ENCODE assay signal across 14 cellular contexts in the genomic region with DNA sequence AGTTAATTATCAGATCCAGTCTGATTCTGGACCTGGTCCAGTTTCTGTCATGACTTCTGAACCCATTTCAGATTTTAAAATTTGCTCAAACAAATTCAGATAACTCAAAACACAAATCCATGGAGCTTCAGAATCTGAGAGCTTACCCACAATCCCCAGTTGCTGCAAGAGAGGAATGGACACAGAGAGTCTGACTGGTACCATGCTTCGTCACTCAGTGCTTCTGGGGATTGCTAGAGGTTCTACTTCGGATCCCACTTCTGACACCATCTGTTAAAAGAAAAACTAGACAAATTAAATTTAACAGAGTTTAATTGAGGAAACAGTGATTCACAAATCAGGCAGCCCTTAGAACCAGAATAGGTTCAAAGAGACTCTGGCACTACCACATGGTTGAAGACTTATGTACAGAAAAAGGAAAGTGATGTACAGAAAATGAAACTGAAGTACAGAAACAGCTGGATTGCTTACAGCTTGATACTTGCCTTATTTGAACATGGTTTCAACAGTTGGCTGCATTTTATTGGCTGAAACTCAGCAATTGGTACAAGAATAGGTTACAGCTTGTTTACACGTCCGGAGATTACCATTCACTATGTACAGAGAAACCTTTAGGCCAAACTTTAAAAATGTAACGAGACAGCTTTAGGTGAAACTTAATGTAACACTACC.
DNase-seq lines count a peak whose midpoint lies in the region; ATAC-seq and TF ChIP-seq lines count a peak whose summit lies in the region.
"Had no signal": no experiment of that assay in that cellular context is flagged by ENCODE, and none has a peak within 500 bp of the region (broad histone marks: within the 10 kb centered on the region; RNA-seq: fewer than 3 reads in every experiment).

No MANE protein-coding gene starts in this region.

- H3K27ac Mint-ChIP-seq in activated CD4-positive, alpha-beta T cell treated with anti-CD3 and anti-CD28 coated beads for 36 hours, result peak overlapping the region; percentile 92
- peak overlapping the region; percentile 14 for H3K27ac Mint-ChIP-seq in T-helper 17 cell
- no peak overlapping the region for H3K27ac Mint-ChIP-seq in progenitor cell of endocrine pancreas
- H3K27ac Mint-ChIP-seq: type B pancreatic cell had no signal

- CTCF ChIA-PET in activated CD4-positive, alpha-beta T cell treated with anti-CD3 and anti-CD28 coated beads for 36 hours (lab: Charles Lee), result interaction anchor here (0.5 to 1.2 kb wide), 2 partner anchors 11 to 65 kb away, joined by 3 read pairs; no protein-coding TSS in a partner anchor

- H3K4me3 Mint-ChIP-seq in activated CD4-positive, alpha-beta T cell treated with anti-CD3 and anti-CD28 coated beads for 36 hours, result no peak overlapping the region
- H3K4me3 Mint-ChIP-seq in T-helper 17 cell (no peak overlapping the region), progenitor cell of endocrine pancreas (ENCODE audit: low read depth) (no peak overlapping the region)
- H3K4me3 Mint-ChIP-seq: type B pancreatic cell had no signal

- peak; percentile 92 for ATAC-seq in activated CD4-positive, alpha-beta T cell treated with anti-CD3 and anti-CD28 coated beads for 36 hours
- ATAC-seq in GM21381 (IDR thresholded peaks at IDR 0.05; ENCODE audit: unreplicated experiment) (peak; percentile 84), T-helper 17 cell (no peak), HG02588 (IDR thresholded peaks at IDR 0.05; ENCODE audit: unreplicated experiment) (no peak), HG02884 (IDR thresholded peaks at IDR 0.05; ENCODE audit: unreplicated experiment) (no peak)
- ATAC-seq: gastrocnemius medialis, left ventricle myocardium superior had no signal

- peaks cover 16% of the 10 kb centered on the region for H3K4me1 Mint-ChIP-seq in activated CD4-positive, alpha-beta T cell treated with anti-CD3 and anti-CD28 coated beads for 36 hours
- H3K4me1 Mint-ChIP-seq in T-helper 17 cell (no peaks in the 10 kb centered on the region), progenitor cell of endocrine pancreas (ENCODE audit: low read depth) (no peaks in the 10 kb centered on the region)

- H3K27me3 Mint-ChIP-seq in activated CD4-positive, alpha-beta T cell treated with anti-CD3 and anti-CD28 coated beads for 36 hours, result no peaks in the 10 kb centered on the region
- H3K27me3 Mint-ChIP-seq in T-helper 17 cell, result no peaks in the 10 kb centered on the region
- no peaks in the 10 kb centered on the region for H3K27me3 Mint-ChIP-seq in progenitor cell of endocrine pancreas
- H3K27me3 Mint-ChIP-seq: type B pancreatic cell had no signal

- intact Hi-C loops in activated CD4-positive, alpha-beta T cell treated with anti-CD3 and anti-CD28 coated beads for 36 hours (cut with DNase I, micrococcal nuclease), result loop anchor here (1.0 kb wide), 2 partner anchors 9 to 92 kb away; partner anchors contain the start of gene AGO3 (in 1 of the 2)

- TF ChIP-seq CTCF in progenitor cell of endocrine pancreas (IDR thresholded peaks at IDR 0.05; ENCODE audit: unreplicated experiment), result no peak

- H3K36me3 Mint-ChIP-seq in activated CD4-positive, alpha-beta T cell treated with anti-CD3 and anti-CD28 coated beads for 36 hours (ENCODE audit: low read depth), result peaks cover 21% of the 10 kb centered on the region
- H3K36me3 Mint-ChIP-seq in T-helper 17 cell (ENCODE audit: low read depth) (peaks cover 11% of the 10 kb centered on the region), progenitor cell of endocrine pancreas (ENCODE audit: insufficient read depth) (peaks cover 30% of the 10 kb centered on the region)

- no peaks in the 10 kb centered on the region for H3K9me3 Mint-ChIP-seq in activated CD4-positive, alpha-beta T cell treated with anti-CD3 and anti-CD28 coated beads for 36 hours (ENCODE audit: low read depth)
- no peaks in the 10 kb centered on the region for H3K9me3 Mint-ChIP-seq in progenitor cell of endocrine pancreas (ENCODE audit: low read depth)
- H3K9me3 Mint-ChIP-seq: type B pancreatic cell had no signal

- peak; percentile 10 for DNase-seq in activated CD4-positive, alpha-beta T cell treated with anti-CD3 and anti-CD28 coated beads for 36 hours
- no peak for DNase-seq in activated CD4-positive, alpha-beta T cell treated with anti-CD3 and anti-CD28 coated beads, Interleukin-2, amount 50 U/mL, for 1 hour
- no peak for DNase-seq in T-helper 17 cell
- DNase-seq in renal cortical epithelial cell (ENCODE audit: low read depth), result peak; percentile 6
- no peak for DNase-seq in progenitor cell of endocrine pancreas (ENCODE audit: low spot score, unreplicated experiment)
- DNase-seq: 8988T, gastrocnemius medialis, left ventricle myocardium superior, Peyer's patch, T-helper 9 cell had no signal

- H3K9me3 ChIP-seq in T-helper 17 cell (ENCODE audit: control insufficient read depth, low read length, poor library complexity, severe bottlenecking), result no peaks in the 10 kb centered on the region
- H3K9me3 ChIP-seq: gastrocnemius medialis, Peyer's patch had no signal

- POLR2A ChIA-PET in activated CD4-positive, alpha-beta T cell treated with anti-CD3 and anti-CD28 coated beads for 36 hours (lab: Charles Lee), result interaction anchor here (0.6 kb wide), 2 partner anchors 46 to 123 kb away, joined by 5 to 7 read pairs; no protein-coding TSS in a partner anchor

Comparison
In these comparisons a context has a peak if more than half of its experiments do, and no peak if none do; other contexts are left out.
1. DNase-seq: peak in activated CD4-positive, alpha-beta T cell treated with anti-CD3 and anti-CD28 coated beads for 36 hours (single experiment) and renal cortical epithelial cell (single experiment); none in activated CD4-positive, alpha-beta T cell treated with anti-CD3 and anti-CD28 coated beads, Interleukin-2, amount 50 U/mL, for 1 hour (single experiment), T-helper 17 cell (0 of 3) and progenitor cell of endocrine pancreas (single experiment).
2. ATAC-seq: peak in activated CD4-positive, alpha-beta T cell treated with anti-CD3 and anti-CD28 coated beads for 36 hours (single experiment) and GM21381 (single experiment); none in T-helper 17 cell (single experiment), HG02588 (single experiment) and HG02884 (single experiment).